16 cellular contexts compared by ENCODE assay signal in the genomic region with DNA sequence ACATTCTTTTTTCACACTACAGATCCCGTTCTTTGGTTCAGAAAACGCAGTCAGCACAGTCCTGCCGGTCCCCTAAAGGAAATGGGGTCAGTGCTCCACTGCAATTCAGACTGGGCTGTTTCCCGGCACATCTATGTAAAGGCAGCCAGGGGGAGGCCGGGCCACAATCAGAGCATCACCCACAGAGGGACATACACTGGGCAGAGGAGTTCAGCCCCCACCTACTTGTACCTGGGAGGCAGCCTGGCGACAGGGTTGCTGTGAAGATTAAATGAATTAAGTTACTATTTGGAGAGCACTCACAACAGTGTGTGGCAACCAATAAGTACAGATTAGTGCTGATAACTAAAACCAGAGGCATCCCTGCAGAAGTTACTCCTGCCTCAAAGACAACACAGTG. TPM values are rescaled to one million over a fixed set of nuclear protein-coding genes. Genes with fewer than 3 reads are reported as not detected.
DNase-seq lines count a peak whose midpoint lies in the region; ATAC-seq and TF ChIP-seq lines count a peak whose summit lies in the region.
"Had no signal": no experiment of that assay in that cellular context is flagged by ENCODE, and none has a peak within 500 bp of the region (broad histone marks: within the 10 kb centered on the region; RNA-seq: fewer than 3 reads in every experiment).

No MANE protein-coding gene starts in this region.

- no peak overlapping the region for H3K9ac ChIP-seq in SK-N-SH

- H3F3A ChIP-seq in SK-N-SH (replicated peaks; ENCODE audit: insufficient read depth) = no peaks in the 10 kb centered on the region

- H3K36me3 ChIP-seq in SK-N-SH (replicated peaks in 1 of 2; ENCODE audit: control insufficient read depth in 1 of 2, insufficient read depth in 2 of 2, low read length in 1 of 2) = no peaks in the 10 kb centered on the region

- DNase-seq in SK-N-SH (peak; percentile 52), WTC11 (ENCODE audit: low spot score) (no peak), GM20000 (ENCODE audit: low spot score) (no peak), NCI-H1694 (lab: John Stamatoyannopoulos, UW) (no peak)
- DNase-seq: 8988T; C1 segment of cervical spinal cord; Calu3; CD4-positive, alpha-beta memory T cell; COR-L47; DMS53; DMS79 treated with DMSO at 0.1 percent for 48 hours; GF-D8; H7; HCEC 1CT had no signal

- H3K4me1 ChIP-seq in SK-N-SH (ENCODE audit: control insufficient read depth in 1 of 2, insufficient read depth in 2 of 2, low read depth in 1 of 2, low read length in 1 of 2) = peaks cover 0 to 11% of the 10 kb centered on the region in 2 experiments; a peak in 1 of 4 replicates

- H3K9me2 ChIP-seq in SK-N-SH = no peaks in the 10 kb centered on the region

- TF ChIP-seq RAD21 in SK-N-SH (IDR thresholded peaks at IDR 0.05; ENCODE audit: low read length) = no peak

- H3K27ac Mint-ChIP-seq in WTC11 (no peak overlapping the region), nephron (peak overlapping the region in 2 of 3 experiments; percentile 6 to 95)
- H3K27ac Mint-ChIP-seq: CD4-positive, alpha-beta memory T cell had no signal

- H3K27me3 Mint-ChIP-seq in WTC11 (ENCODE audit: low read depth) (peaks cover 39% of the 10 kb centered on the region), nephron (ENCODE audit: low read depth) (peaks cover 55% of the 10 kb centered on the region)

- H2AFZ ChIP-seq in SK-N-SH (ENCODE audit: low read depth) = no peak overlapping the region

- POLR2A ChIA-PET in SK-N-SH (lab: Yijun Ruan, JAX) = no interaction called here
- POLR2A ChIA-PET in WTC11 (lab: Charles Lee) = no interaction called here

- 76% methylated on average over 6 of the region's 6 CpGs for WGBS in SK-N-SH (ENCODE audit: low lambda C conversion rate)

- H3K4me3 ChIP-seq in SK-N-SH (ENCODE audit: low read depth in 2 of 2, low read length in 1 of 2) = no peak overlapping the region

- H3K27me3 ChIP-seq in SK-N-SH (ENCODE audit: insufficient read depth) = no peaks in the 10 kb centered on the region

- peak in 1 of 2 experiments; percentile 35; a peak in 1 of 4 replicates for TF ChIP-seq EP300 in SK-N-SH (IDR thresholded peaks at IDR 0.05; ENCODE audit: borderline replicate concordance in 1 of 2, low read depth in 1 of 2, low read length in 1 of 2)

- no peaks in the 10 kb centered on the region for H3K9me3 ChIP-seq in SK-N-SH

- H3K79me2 ChIP-seq in SK-N-SH (ENCODE audit: insufficient read depth) = peaks cover 83% of the 10 kb centered on the region

- H3K4me2 ChIP-seq in SK-N-SH = no peak overlapping the region

- H3K36me3 Mint-ChIP-seq in WTC11 (no peaks in the 10 kb centered on the region), nephron (ENCODE audit: low read depth) (no peaks in the 10 kb centered on the region)
- H3K36me3 Mint-ChIP-seq: CD4-positive, alpha-beta memory T cell had no signal

- no peaks in the 10 kb centered on the region for H3K9me3 Mint-ChIP-seq in WTC11
- no peaks in the 10 kb centered on the region for H3K9me3 Mint-ChIP-seq in nephron

- no peak for ATAC-seq in SK-N-SH treated with all-trans-retinoic acid at 6 μM for 48 hours
- peak; percentile 39 for ATAC-seq in WTC11

- no peak overlapping the region for H3K4me3 Mint-ChIP-seq in WTC11
- H3K4me3 Mint-ChIP-seq in nephron = no peak overlapping the region
- H3K4me3 Mint-ChIP-seq: CD4-positive, alpha-beta memory T cell had no signal

- no peak overlapping the region for H3K27ac ChIP-seq in SK-N-SH (ENCODE audit: low read depth in 2 of 2, low read length in 1 of 2)

- H4K20me1 ChIP-seq in SK-N-SH (ENCODE audit: insufficient read depth) = peaks cover 8% of the 10 kb centered on the region; the same call in 1 of the 2 replicates

- TF ChIP-seq CTCF in SK-N-SH (IDR thresholded peaks at IDR 0.05) (no peak), WTC11 (IDR thresholded peaks at IDR 0.05) (no peak), nephron (IDR thresholded peaks at IDR 0.05; ENCODE audit: unreplicated experiment in 3 of 3) (no peak), GM20000 (IDR thresholded peaks at IDR 0.05; ENCODE audit: extremely low read depth, missing control alignments) (no peak)

- CTCF ChIA-PET in SK-N-SH (lab: Yijun Ruan, JAX) = no interaction called here
- CTCF ChIA-PET in WTC11 (lab: Charles Lee) = no interaction called here

- H3K4me1 Mint-ChIP-seq in WTC11 (peaks cover 10% of the 10 kb centered on the region), nephron (peaks cover 19% of the 10 kb centered on the region)

TF ChIP-seq in SK-N-SH, 30 proteins besides CTCF, POLR2A, EP300 and RAD21 (continues in another document):
- TF ChIP-seq RFX5 (IDR thresholded peaks at IDR 0.05; ENCODE audit: low read length) = no peak

TF ChIP-seq in SK-N-SH treated with all-trans-retinoic acid at 6 μM for 48 hours, 23 proteins besides CTCF, POLR2A, EP300 and RAD21 (continues in another document):
- no peak for TF ChIP-seq ZFP30 (CRISPR knock-in tag; IDR thresholded peaks at IDR 0.05)
- TF ChIP-seq SNAI2 (CRISPR knock-in tag; IDR thresholded peaks at IDR 0.05) = no peak
- TF ChIP-seq TOX (CRISPR knock-in tag; IDR thresholded peaks at IDR 0.05; ENCODE audit: borderline replicate concordance) = no peak
- no peak for TF ChIP-seq TCF4 (CRISPR knock-in tag; IDR thresholded peaks at IDR 0.05; ENCODE audit: borderline replicate concordance)
- TF ChIP-seq, protein P1, sequence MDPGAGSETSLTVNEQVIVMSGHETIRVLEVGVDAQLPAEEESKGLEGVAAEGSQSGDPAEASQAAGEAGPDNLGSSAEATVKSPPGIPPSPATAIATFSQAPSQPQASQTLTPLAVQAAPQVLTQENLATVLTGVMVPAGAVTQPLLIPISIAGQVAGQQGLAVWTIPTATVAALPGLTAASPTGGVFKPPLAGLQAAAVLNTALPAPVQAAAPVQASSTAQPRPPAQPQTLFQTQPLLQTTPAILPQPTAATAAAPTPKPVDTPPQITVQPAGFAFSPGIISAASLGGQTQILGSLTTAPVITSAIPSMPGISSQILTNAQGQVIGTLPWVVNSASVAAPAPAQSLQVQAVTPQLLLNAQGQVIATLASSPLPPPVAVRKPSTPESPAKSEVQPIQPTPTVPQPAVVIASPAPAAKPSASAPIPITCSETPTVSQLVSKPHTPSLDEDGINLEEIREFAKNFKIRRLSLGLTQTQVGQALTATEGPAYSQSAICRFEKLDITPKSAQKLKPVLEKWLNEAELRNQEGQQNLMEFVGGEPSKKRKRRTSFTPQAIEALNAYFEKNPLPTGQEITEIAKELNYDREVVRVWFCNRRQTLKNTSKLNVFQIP (CRISPR knock-in tag; IDR thresholded peaks at IDR 0.05; ENCODE audit: borderline replicate concordance, low read depth) = no peak
- no peak for TF ChIP-seq BACH2 (CRISPR knock-in tag; IDR thresholded peaks at IDR 0.05; ENCODE audit: borderline replicate concordance)
- TF ChIP-seq ZNF8 (CRISPR knock-in tag; IDR thresholded peaks at IDR 0.05) = no peak
- TF ChIP-seq ISL1 (CRISPR knock-in tag; IDR thresholded peaks at IDR 0.05) = no peak
- no peak for TF ChIP-seq CSDC2 (CRISPR knock-in tag; IDR thresholded peaks at IDR 0.05)
- TF ChIP-seq GLIS3 (CRISPR knock-in tag; IDR thresholded peaks at IDR 0.05) = no peak

TF ChIP-seq in WTC11, 78 proteins besides CTCF, POLR2A, EP300 and RAD21:
- TF ChIP-seq ZNF423 (CRISPR knock-in tag; IDR thresholded peaks at IDR 0.05) = no peak
- no peak for TF ChIP-seq ZNF232 (CRISPR knock-in tag; IDR thresholded peaks at IDR 0.05)
- TF ChIP-seq, protein P2, sequence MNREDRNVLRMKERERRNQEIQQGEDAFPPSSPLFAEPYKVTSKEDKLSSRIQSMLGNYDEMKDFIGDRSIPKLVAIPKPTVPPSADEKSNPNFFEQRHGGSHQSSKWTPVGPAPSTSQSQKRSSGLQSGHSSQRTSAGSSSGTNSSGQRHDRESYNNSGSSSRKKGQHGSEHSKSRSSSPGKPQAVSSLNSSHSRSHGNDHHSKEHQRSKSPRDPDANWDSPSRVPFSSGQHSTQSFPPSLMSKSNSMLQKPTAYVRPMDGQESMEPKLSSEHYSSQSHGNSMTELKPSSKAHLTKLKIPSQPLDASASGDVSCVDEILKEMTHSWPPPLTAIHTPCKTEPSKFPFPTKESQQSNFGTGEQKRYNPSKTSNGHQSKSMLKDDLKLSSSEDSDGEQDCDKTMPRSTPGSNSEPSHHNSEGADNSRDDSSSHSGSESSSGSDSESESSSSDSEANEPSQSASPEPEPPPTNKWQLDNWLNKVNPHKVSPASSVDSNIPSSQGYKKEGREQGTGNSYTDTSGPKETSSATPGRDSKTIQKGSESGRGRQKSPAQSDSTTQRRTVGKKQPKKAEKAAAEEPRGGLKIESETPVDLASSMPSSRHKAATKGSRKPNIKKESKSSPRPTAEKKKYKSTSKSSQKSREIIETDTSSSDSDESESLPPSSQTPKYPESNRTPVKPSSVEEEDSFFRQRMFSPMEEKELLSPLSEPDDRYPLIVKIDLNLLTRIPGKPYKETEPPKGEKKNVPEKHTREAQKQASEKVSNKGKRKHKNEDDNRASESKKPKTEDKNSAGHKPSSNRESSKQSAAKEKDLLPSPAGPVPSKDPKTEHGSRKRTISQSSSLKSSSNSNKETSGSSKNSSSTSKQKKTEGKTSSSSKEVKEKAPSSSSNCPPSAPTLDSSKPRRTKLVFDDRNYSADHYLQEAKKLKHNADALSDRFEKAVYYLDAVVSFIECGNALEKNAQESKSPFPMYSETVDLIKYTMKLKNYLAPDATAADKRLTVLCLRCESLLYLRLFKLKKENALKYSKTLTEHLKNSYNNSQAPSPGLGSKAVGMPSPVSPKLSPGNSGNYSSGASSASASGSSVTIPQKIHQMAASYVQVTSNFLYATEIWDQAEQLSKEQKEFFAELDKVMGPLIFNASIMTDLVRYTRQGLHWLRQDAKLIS (CRISPR knock-in tag; IDR thresholded peaks at IDR 0.05; ENCODE audit: borderline replicate concordance) = no peak
- TF ChIP-seq ZNF138 (CRISPR knock-in tag; conservative IDR thresholded peaks at IDR 0.05) = no peak
- TF ChIP-seq, protein P3, sequence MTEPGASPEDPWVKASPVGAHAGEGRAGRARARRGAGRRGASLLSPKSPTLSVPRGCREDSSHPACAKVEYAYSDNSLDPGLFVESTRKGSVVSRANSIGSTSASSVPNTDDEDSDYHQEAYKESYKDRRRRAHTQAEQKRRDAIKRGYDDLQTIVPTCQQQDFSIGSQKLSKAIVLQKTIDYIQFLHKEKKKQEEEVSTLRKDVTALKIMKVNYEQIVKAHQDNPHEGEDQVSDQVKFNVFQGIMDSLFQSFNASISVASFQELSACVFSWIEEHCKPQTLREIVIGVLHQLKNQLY (CRISPR knock-in tag; IDR thresholded peaks at IDR 0.05) = no peak

RNA-seq across cellular contexts. Expression of a gene that starts 4.5 kb away (rescaled TPM):
- 7.5 and 7.8 TPM in 2 replicates for polyA plus RNA-seq in SK-N-SH (2012; rRNA removed)
- polyA plus RNA-seq in SK-N-SH (2012; cell fraction: cytosol; rRNA removed) = 5.5 and 5.6 TPM in 2 replicates
- polyA plus RNA-seq in SK-N-SH (2012; cell fraction: nucleus; rRNA removed) = 16.7 and 19.9 TPM in 2 replicates
- total RNA-seq in WTC11 (2021) = 1.7 to 2.4 TPM (median 2.1 TPM) in 3 replicates
- total RNA-seq: CD4-positive, alpha-beta memory T cell had no signal
- polyA plus RNA-seq: CD4-positive, alpha-beta memory T cell had no signal
